1 cellular context compared by ENCODE assay signal in the genomic region with DNA sequence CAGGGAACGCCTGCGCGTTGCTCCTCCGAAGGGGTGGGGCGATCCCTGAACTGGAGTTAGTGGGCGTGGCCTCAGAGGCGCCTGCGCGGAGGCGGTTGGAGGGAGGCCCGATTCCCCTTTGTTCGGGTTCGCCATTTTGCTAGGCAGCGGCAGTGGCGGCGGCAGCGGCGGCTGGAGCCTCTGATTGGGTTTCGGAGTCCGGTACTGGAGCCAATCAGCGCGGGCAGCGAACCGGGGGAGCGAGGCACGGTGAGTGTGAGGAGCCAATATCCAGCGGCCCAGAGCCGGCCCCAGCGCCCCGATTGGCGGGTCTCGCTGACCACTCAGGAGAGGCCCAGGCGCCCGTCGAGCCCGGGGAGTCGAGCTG.
TF ChIP-seq lines count a peak whose summit lies in the region.

TSS of gene NFYA (plus strand) at position 139 of the 367 bp plus-strand sequence. CDS start 6,116 bp downstream, outside the sequence.

TF ChIP-seq in K562, 482 proteins besides CTCF, POLR2A, EP300 and RAD21 (continued from another document and continues in another):
- TF ChIP-seq, protein P1, sequence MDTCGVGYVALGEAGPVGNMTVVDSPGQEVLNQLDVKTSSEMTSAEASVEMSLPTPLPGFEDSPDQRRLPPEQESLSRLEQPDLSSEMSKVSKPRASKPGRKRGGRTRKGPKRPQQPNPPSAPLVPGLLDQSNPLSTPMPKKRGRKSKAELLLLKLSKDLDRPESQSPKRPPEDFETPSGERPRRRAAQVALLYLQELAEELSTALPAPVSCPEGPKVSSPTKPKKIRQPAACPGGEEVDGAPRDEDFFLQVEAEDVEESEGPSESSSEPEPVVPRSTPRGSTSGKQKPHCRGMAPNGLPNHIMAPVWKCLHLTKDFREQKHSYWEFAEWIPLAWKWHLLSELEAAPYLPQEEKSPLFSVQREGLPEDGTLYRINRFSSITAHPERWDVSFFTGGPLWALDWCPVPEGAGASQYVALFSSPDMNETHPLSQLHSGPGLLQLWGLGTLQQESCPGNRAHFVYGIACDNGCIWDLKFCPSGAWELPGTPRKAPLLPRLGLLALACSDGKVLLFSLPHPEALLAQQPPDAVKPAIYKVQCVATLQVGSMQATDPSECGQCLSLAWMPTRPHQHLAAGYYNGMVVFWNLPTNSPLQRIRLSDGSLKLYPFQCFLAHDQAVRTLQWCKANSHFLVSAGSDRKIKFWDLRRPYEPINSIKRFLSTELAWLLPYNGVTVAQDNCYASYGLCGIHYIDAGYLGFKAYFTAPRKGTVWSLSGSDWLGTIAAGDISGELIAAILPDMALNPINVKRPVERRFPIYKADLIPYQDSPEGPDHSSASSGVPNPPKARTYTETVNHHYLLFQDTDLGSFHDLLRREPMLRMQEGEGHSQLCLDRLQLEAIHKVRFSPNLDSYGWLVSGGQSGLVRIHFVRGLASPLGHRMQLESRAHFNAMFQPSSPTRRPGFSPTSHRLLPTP (IDR thresholded peaks at IDR 0.05; ENCODE audit: borderline replicate concordance, extremely low read depth, insufficient read length), result no peak
- TF ChIP-seq ZNF277 (CRISPR knock-in tag; IDR thresholded peaks at IDR 0.05; ENCODE audit: borderline replicate concordance), result no peak
- no peak for TF ChIP-seq ZNF184 (CRISPR knock-in tag; IDR thresholded peaks at IDR 0.05)
- TF ChIP-seq, protein P2, sequence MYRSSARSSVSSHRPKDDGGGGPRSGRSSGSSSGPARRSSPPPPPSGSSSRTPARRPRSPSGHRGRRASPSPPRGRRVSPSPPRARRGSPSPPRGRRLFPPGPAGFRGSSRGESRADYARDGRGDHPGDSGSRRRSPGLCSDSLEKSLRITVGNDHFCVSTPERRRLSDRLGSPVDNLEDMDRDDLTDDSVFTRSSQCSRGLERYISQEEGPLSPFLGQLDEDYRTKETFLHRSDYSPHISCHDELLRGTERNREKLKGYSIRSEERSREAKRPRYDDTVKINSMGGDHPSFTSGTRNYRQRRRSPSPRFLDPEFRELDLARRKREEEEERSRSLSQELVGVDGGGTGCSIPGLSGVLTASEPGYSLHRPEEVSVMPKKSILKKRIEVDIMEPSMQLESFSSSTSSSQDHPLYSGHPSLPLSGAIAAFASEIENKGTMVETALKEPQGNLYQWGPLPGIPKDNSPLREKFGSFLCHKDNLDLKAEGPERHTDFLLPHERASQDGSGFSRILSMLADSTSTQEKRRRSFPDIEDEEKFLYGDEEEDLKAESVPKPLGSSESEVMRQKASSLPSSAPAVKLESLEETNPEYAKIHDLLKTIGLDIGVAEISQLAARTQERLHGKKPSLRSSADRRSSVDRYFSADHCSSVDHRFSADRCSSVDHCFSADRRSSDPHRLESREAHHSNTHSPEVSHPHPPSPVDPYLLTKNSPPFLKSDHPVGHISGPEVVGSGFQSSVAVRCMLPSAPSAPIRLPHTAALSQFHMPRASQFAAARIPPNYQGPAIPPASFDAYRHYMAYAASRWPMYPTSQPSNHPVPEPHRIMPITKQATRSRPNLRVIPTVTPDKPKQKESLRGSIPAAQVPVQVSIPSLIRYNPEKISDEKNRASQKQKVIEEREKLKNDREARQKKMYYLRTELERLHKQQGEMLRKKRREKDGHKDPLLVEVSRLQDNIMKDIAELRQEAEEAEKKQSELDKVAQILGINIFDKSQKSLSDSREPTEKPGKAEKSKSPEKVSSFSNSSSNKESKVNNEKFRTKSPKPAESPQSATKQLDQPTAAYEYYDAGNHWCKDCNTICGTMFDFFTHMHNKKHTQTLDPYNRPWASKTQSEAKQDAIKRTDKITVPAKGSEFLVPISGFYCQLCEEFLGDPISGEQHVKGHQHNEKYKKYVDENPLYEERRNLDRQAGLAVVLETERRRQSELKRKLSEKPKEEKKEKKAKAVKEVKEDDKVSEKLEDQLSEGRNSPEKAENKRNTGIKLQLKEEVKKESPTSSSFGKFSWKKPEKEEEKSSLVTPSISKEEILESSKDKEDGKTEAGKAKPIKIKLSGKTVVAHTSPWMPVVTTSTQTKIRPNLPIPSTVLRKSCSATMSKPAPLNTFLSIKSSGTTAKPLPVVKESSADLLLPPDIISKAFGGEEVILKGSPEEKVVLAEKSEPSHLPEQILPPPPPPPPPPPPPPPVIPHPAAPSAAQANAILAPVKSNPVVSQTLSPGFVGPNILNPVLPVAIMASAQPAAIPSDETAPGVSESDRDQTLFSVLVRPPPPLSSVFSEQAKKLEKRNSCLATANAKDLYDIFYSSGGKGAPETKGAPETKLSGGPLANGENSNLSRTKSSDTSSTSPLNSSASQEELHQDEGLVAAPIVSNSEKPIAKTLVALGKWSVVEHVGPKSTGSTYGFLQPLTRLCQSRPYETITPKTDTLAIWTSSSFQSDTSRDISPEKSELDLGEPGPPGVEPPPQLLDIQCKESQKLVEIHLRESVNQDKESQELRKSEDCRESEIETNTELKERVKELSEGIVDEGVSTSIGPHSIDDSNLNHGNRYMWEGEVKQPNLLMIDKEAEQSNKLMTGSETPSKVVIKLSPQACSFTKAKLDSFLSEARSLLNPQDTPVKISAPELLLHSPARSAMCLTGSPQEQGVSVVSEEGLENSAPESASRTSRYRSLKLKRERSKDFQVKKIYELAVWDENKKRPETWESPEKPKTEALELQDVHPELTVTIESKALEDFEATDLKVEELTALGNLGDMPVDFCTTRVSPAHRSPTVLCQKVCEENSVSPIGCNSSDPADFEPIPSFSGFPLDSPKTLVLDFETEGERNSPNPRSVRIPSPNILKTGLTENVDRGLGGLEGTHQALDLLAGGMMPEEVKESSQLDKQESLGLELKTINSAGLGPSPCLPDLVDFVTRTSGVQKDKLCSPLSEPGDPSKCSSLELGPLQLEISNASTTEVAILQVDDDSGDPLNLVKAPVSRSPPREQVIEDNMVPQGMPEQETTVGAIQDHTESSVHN (IDR thresholded peaks at IDR 0.05; ENCODE audit: borderline replicate concordance in 1 of 2, low read depth in 1 of 2), result no peak
- TF ChIP-seq, protein P3, sequence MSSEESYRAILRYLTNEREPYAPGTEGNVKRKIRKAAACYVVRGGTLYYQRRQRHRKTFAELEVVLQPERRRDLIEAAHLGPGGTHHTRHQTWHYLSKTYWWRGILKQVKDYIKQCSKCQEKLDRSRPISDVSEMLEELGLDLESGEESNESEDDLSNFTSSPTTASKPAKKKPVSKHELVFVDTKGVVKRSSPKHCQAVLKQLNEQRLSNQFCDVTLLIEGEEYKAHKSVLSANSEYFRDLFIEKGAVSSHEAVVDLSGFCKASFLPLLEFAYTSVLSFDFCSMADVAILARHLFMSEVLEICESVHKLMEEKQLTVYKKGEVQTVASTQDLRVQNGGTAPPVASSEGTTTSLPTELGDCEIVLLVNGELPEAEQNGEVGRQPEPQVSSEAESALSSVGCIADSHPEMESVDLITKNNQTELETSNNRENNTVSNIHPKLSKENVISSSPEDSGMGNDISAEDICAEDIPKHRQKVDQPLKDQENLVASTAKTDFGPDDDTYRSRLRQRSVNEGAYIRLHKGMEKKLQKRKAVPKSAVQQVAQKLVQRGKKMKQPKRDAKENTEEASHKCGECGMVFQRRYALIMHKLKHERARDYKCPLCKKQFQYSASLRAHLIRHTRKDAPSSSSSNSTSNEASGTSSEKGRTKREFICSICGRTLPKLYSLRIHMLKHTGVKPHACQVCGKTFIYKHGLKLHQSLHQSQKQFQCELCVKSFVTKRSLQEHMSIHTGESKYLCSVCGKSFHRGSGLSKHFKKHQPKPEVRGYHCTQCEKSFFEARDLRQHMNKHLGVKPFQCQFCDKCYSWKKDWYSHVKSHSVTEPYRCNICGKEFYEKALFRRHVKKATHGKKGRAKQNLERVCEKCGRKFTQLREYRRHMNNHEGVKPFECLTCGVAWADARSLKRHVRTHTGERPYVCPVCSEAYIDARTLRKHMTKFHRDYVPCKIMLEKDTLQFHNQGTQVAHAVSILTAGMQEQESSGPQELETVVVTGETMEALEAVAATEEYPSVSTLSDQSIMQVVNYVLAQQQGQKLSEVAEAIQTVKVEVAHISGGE (CRISPR knock-in tag; IDR thresholded peaks at IDR 0.05), result no peak
- TF ChIP-seq CBX2 (IDR thresholded peaks at IDR 0.05; ENCODE audit: insufficient read depth, low read length, poor library complexity, severe bottlenecking), result no peak
- TF ChIP-seq KDM2B (CRISPR knock-in tag; IDR thresholded peaks at IDR 0.05), result no peak
- TF ChIP-seq MTA3 (IDR thresholded peaks at IDR 0.05; ENCODE audit: borderline replicate concordance), result no peak
- no peak for TF ChIP-seq NR4A1 (CRISPR knock-in tag; IDR thresholded peaks at IDR 0.05)
- peak; percentile 78; the same call in 1 of the 2 replicates for TF ChIP-seq NR4A1 (tag; IDR thresholded peaks at IDR 0.05)
- no peak for TF ChIP-seq ZNF583 (CRISPR knock-in tag; IDR thresholded peaks at IDR 0.05)
- no peak for TF ChIP-seq NR2F6 (CRISPR knock-in tag; IDR thresholded peaks at IDR 0.05)
- TF ChIP-seq YBX1 (IDR thresholded peaks at IDR 0.05), result no peak
- no peak for TF ChIP-seq PHF20 (IDR thresholded peaks at IDR 0.05; ENCODE audit: partially characterized antibody)
- TF ChIP-seq SP2 (IDR thresholded peaks at IDR 0.05; ENCODE audit: extremely low read depth, low read depth, low read length, poor library complexity, severe bottlenecking), result peak; percentile 51
- TF ChIP-seq, protein P4, sequence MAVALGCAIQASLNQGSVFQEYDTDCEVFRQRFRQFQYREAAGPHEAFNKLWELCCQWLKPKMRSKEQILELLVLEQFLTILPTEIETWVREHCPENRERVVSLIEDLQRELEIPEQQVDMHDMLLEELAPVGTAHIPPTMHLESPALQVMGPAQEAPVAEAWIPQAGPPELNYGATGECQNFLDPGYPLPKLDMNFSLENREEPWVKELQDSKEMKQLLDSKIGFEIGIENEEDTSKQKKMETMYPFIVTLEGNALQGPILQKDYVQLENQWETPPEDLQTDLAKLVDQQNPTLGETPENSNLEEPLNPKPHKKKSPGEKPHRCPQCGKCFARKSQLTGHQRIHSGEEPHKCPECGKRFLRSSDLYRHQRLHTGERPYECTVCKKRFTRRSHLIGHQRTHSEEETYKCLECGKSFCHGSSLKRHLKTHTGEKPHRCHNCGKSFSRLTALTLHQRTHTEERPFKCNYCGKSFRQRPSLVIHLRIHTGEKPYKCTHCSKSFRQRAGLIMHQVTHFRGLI (CRISPR knock-in tag; IDR thresholded peaks at IDR 0.05), result peak; percentile 43; the same call in 1 of the 2 replicates
- TF ChIP-seq ZNF12 (CRISPR knock-in tag; IDR thresholded peaks at IDR 0.05), result no peak
- 0 out of 2 replicates have a peak, but pooled peaks have one; percentile 40 for TF ChIP-seq FOXO4 (CRISPR knock-in tag; IDR thresholded peaks at IDR 0.05)
- TF ChIP-seq ZNF121 (CRISPR knock-in tag; conservative IDR thresholded peaks at IDR 0.05), result no peak
- no peak for TF ChIP-seq NCOA6 (IDR thresholded peaks at IDR 0.05)
- TF ChIP-seq ZBTB12 (CRISPR knock-in tag; IDR thresholded peaks at IDR 0.05), result no peak; the same call in 1 of the 2 replicates
- TF ChIP-seq SIN3A (IDR thresholded peaks at IDR 0.05; ENCODE audit: borderline replicate concordance in 2 of 2, control insufficient read depth in 1 of 2, low read depth in 2 of 2, low read length in 2 of 2), result no peak; a peak in 1 of 4 replicates
- no peak for TF ChIP-seq SNIP1 (IDR thresholded peaks at IDR 0.05; ENCODE audit: low read depth)
- TF ChIP-seq, protein P5, sequence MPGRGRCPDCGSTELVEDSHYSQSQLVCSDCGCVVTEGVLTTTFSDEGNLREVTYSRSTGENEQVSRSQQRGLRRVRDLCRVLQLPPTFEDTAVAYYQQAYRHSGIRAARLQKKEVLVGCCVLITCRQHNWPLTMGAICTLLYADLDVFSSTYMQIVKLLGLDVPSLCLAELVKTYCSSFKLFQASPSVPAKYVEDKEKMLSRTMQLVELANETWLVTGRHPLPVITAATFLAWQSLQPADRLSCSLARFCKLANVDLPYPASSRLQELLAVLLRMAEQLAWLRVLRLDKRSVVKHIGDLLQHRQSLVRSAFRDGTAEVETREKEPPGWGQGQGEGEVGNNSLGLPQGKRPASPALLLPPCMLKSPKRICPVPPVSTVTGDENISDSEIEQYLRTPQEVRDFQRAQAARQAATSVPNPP (IDR thresholded peaks at IDR 0.05; ENCODE audit: borderline replicate concordance, insufficient read depth, insufficient read length), result no peak
- TF ChIP-seq MCM3 (IDR thresholded peaks at IDR 0.05), result no peak
- no peak for TF ChIP-seq THRB (CRISPR knock-in tag; conservative IDR thresholded peaks at IDR 0.05)
